In genomic region chr7:2480071-2480410, GRCh38 we compare ENCODE assay signal across 21 cellular contexts. TPM values are rescaled to one million over a fixed set of nuclear protein-coding genes. Genes with fewer than 3 reads are reported as not detected.
DNase-seq lines count a peak whose midpoint lies in the region; ATAC-seq and TF ChIP-seq lines count a peak whose summit lies in the region.
"Had no signal": no experiment of that assay in that cellular context is flagged by ENCODE, and none has a peak within 500 bp of the region (broad histone marks: within the 10 kb centered on the region; RNA-seq: fewer than 3 reads in every experiment).

No MANE protein-coding gene starts in this region.

- no peak overlapping the region for H3K27ac Mint-ChIP-seq in GM23338
- H3K27ac Mint-ChIP-seq: CD4-positive, CD25-positive, alpha-beta regulatory T cell had no signal

- H3K79me2 ChIP-seq in GM23338 (replicated peaks; ENCODE audit: insufficient read depth) = no peaks in the 10 kb centered on the region

- H3K27me3 ChIP-seq in GM23338 (ENCODE audit: insufficient read depth) = no peaks in the 10 kb centered on the region
- peaks cover 8% of the 10 kb centered on the region for H3K27me3 ChIP-seq in upper lobe of right lung
- H3K27me3 ChIP-seq in SJCRH30 = peaks cover 13% of the 10 kb centered on the region

- no peak overlapping the region for H3K4me2 ChIP-seq in GM23338

- no peaks in the 10 kb centered on the region for H3K9me2 ChIP-seq in GM23338 (ENCODE audit: insufficient read depth)

- H3K4me1 Mint-ChIP-seq in GM23338 = peaks cover 14% of the 10 kb centered on the region; the same call in 2 of the 3 replicates

- DNase-seq in GM23338 (ENCODE audit: low spot score) (no peak), choroid plexus epithelial cell (ENCODE audit: low read depth) (peak; percentile 22), left lobe of liver (ENCODE audit: low spot score) (peak; percentile 42), upper lobe of right lung (peak; percentile 63), SJCRH30 (no peak), NCI-H1436 (lab: John Stamatoyannopoulos, UW) (no peak), KG1 (lab: John Stamatoyannopoulos, UW) (no peak)
- DNase-seq: CD4-positive, CD25-positive, alpha-beta regulatory T cell; DMS 273 treated with DMSO at 0.1 percent for 48 hours; DMS79 treated with DMSO at 0.1 percent for 48 hours; NCI-H1105; NCI-H1694; NCI-H2081; NCI-H2171; NCI-H345; NCI-H524 treated with DMSO at 0.1 percent for 48 hours; NCI-H82 had no signal

- H2AFZ ChIP-seq in GM23338 = peak overlapping the region; percentile 7; the same call in 1 of the 2 replicates

- intact Hi-C loops in upper lobe of right lung (cut with DNase I) = no loop called here

- no peaks in the 10 kb centered on the region for H3K36me3 ChIP-seq in GM23338 (ENCODE audit: insufficient read depth)
- H3K36me3 ChIP-seq in upper lobe of right lung = no peaks in the 10 kb centered on the region
- no peaks in the 10 kb centered on the region for H3K36me3 ChIP-seq in SJCRH30
- H3K36me3 ChIP-seq: HAP-1, SJSA1 had no signal

- TF ChIP-seq CTCF in GM23338 (conservative IDR thresholded peaks at IDR 0.05; ENCODE audit: low read depth in 2 of 2) (no peak), choroid plexus epithelial cell (conservative IDR thresholded peaks at IDR 0.05; ENCODE audit: low read depth, low read length) (no peak), upper lobe of right lung (IDR thresholded peaks at IDR 0.05) (no peak)

- peaks cover 8% of the 10 kb centered on the region; the same call in 1 of the 3 replicates for H3K9me3 Mint-ChIP-seq in GM23338

- H4K20me1 ChIP-seq in GM23338 (replicated peaks; ENCODE audit: insufficient read depth) = no peaks in the 10 kb centered on the region

- no peaks in the 10 kb centered on the region for H3F3A ChIP-seq in GM23338 (replicated peaks; ENCODE audit: low read depth)

- no peak overlapping the region for H3K27ac ChIP-seq in GM23338 (ENCODE audit: low read depth)
- no peak overlapping the region for H3K27ac ChIP-seq in upper lobe of right lung
- H3K27ac ChIP-seq in SJCRH30 = no peak overlapping the region
- H3K27ac ChIP-seq: SJSA1 had no signal

- H3K4me3 Mint-ChIP-seq in GM23338 = no peak overlapping the region
- H3K4me3 Mint-ChIP-seq: CD4-positive, CD25-positive, alpha-beta regulatory T cell had no signal

- H3K4me1 ChIP-seq in GM23338 (ENCODE audit: insufficient read depth) (no peaks in the 10 kb centered on the region), upper lobe of right lung (peaks cover 15% of the 10 kb centered on the region), SJCRH30 (peaks cover 20% of the 10 kb centered on the region)
- H3K4me1 ChIP-seq: HAP-1 had no signal

- no peak overlapping the region for H3K4me3 ChIP-seq in GM23338
- H3K4me3 ChIP-seq in choroid plexus epithelial cell (ENCODE audit: low read depth, low read length) = no peak overlapping the region
- no peak overlapping the region for H3K4me3 ChIP-seq in upper lobe of right lung
- no peak overlapping the region for H3K4me3 ChIP-seq in SJCRH30
- H3K4me3 ChIP-seq: HAP-1, SJSA1 had no signal

- ATAC-seq in GM23338 = no peak
- no peak for ATAC-seq in left lobe of liver
- no peak for ATAC-seq in upper lobe of right lung
- ATAC-seq: Panc1 had no signal

- no peaks in the 10 kb centered on the region for H3K36me3 Mint-ChIP-seq in GM23338 (ENCODE audit: low read depth)

- H3K27me3 Mint-ChIP-seq in GM23338 (ENCODE audit: insufficient read depth, low read depth, poor library complexity) = peaks cover 19% of the 10 kb centered on the region
- H3K27me3 Mint-ChIP-seq: CD4-positive, CD25-positive, alpha-beta regulatory T cell had no signal

- no peaks in the 10 kb centered on the region for H3K9me3 ChIP-seq in upper lobe of right lung
- peaks cover 7% of the 10 kb centered on the region; the same call in 1 of the 2 replicates for H3K9me3 ChIP-seq in SJCRH30 (replicated peaks)
- H3K9me3 ChIP-seq: HAP-1 had no signal

TF ChIP-seq in GM23338, 12 proteins besides CTCF, POLR2A, EP300 and RAD21 (continues in another document):
- TF ChIP-seq ETS1 (IDR thresholded peaks at IDR 0.05) (no peak), POLR2AphosphoS5 (IDR thresholded peaks at IDR 0.05; ENCODE audit: low read depth) (no peak), ZNF114 (CRISPR knock-in tag; IDR thresholded peaks at IDR 0.05) (no peak), CREB1 (CRISPR knock-in tag; IDR thresholded peaks at IDR 0.05; ENCODE audit: low read depth) (no peak), EZH2 (IDR thresholded peaks at IDR 0.05; ENCODE audit: low read depth, unreplicated experiment) (no peak), EZH2phosphoT487 (IDR thresholded peaks at IDR 0.05; ENCODE audit: unreplicated experiment) (no peak), ZNF331 (CRISPR knock-in tag; IDR thresholded peaks at IDR 0.05; ENCODE audit: low read depth) (no peak), STAT1 (IDR thresholded peaks at IDR 0.05; ENCODE audit: unreplicated experiment) (no peak), ZNF462 (CRISPR knock-in tag; IDR thresholded peaks at IDR 0.05) (no peak)

RNA-seq across cellular contexts. Expression of gene GRIFIN, which starts 3.8 kb away (rescaled TPM):
- not detected in 2 replicates for total RNA-seq in GM23338 (2014; rRNA removed; shearing (Covaris generic))
- polyA plus RNA-seq in GM23338 (2016; fragmentation: Nextera tagmentation; extraction: Ambion mirVana) = not detected in 2 replicates
- total RNA-seq in left lobe of liver (not detected), upper lobe of right lung (not detected)
- not detected in 2 replicates for total RNA-seq in SJCRH30 (2014; rRNA removed; shearing (Covaris generic))
- total RNA-seq: CD4-positive, CD25-positive, alpha-beta regulatory T cell; HT1080; SJSA1 had no signal
- polyA plus RNA-seq: CD4-positive, CD25-positive, alpha-beta regulatory T cell had no signal

RNA-seq across cellular contexts. Expression of gene LFNG, which starts 39.5 kb away (rescaled TPM):
- total RNA-seq in GM23338 (2014; rRNA removed; shearing (Covaris generic)) = 24.5 and 35.4 TPM in 2 replicates
- polyA plus RNA-seq in GM23338 (2016; fragmentation: Nextera tagmentation; extraction: Ambion mirVana) = 1.7 and 3.2 TPM in 2 replicates
- total RNA-seq in left lobe of liver (1.2 TPM), upper lobe of right lung (35.4 TPM)
- 20.3 and 25.2 TPM in 2 replicates for total RNA-seq in SJCRH30 (2014; rRNA removed; shearing (Covaris generic))

Comparison
In these comparisons a context has a peak if more than half of its experiments do, and no peak if none do; other contexts are left out.
1. DNase-seq: peak in choroid plexus epithelial cell (single experiment), left lobe of liver (single experiment) and upper lobe of right lung (single experiment); none in GM23338 (single experiment), SJCRH30 (0 of 2), NCI-H1436 (single experiment) and KG1 (single experiment).